1 cellular context compared by ENCODE assay signal in the genomic region with DNA sequence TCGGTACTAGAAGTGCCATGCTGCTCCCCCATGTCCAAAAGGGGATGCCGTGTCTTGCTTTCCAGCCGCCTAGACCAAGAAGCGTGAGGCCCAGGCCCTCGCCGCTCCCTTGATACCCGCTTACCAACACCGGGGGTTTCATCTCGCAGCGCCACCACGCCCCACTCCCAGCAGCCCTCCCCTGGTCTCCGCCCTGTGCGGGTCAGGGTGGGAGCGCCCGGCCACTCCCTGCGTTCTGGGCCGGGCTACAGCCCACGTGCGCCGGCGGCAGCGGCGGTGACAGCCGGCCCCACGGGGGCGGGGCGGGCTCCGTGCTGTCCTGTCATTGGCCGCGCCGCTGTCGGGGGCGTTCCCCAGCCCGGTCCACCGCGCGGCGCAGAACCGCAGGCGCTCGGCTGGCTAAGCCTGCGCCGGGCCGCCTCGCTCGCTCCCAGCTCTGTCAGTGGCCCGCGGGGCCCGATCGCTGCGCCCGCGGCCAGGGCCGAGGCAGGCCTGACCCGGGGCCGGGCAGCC.
TF ChIP-seq lines count a peak whose summit lies in the region.

A gene with protein sequence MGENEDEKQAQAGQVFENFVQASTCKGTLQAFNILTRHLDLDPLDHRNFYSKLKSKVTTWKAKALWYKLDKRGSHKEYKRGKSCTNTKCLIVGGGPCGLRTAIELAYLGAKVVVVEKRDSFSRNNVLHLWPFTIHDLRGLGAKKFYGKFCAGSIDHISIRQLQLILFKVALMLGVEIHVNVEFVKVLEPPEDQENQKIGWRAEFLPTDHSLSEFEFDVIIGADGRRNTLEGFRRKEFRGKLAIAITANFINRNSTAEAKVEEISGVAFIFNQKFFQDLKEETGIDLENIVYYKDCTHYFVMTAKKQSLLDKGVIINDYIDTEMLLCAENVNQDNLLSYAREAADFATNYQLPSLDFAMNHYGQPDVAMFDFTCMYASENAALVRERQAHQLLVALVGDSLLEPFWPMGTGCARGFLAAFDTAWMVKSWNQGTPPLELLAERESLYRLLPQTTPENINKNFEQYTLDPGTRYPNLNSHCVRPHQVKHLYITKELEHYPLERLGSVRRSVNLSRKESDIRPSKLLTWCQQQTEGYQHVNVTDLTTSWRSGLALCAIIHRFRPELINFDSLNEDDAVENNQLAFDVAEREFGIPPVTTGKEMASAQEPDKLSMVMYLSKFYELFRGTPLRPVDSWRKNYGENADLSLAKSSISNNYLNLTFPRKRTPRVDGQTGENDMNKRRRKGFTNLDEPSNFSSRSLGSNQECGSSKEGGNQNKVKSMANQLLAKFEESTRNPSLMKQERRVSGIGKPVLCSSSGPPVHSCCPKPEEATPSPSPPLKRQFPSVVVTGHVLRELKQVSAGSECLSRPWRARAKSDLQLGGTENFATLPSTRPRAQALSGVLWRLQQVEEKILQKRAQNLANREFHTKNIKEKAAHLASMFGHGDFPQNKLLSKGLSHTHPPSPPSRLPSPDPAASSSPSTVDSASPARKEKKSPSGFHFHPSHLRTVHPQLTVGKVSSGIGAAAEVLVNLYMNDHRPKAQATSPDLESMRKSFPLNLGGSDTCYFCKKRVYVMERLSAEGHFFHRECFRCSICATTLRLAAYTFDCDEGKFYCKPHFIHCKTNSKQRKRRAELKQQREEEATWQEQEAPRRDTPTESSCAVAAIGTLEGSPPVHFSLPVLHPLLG (plus strand): TSS at position 390 of the 513 bp plus-strand sequence. CDS start 51,566 bp downstream, outside the sequence.

TF ChIP-seq in HepG2, 621 proteins besides CTCF, POLR2A, EP300 and RAD21 (continued from another document and continues in another):
- TF ChIP-seq, protein P1, sequence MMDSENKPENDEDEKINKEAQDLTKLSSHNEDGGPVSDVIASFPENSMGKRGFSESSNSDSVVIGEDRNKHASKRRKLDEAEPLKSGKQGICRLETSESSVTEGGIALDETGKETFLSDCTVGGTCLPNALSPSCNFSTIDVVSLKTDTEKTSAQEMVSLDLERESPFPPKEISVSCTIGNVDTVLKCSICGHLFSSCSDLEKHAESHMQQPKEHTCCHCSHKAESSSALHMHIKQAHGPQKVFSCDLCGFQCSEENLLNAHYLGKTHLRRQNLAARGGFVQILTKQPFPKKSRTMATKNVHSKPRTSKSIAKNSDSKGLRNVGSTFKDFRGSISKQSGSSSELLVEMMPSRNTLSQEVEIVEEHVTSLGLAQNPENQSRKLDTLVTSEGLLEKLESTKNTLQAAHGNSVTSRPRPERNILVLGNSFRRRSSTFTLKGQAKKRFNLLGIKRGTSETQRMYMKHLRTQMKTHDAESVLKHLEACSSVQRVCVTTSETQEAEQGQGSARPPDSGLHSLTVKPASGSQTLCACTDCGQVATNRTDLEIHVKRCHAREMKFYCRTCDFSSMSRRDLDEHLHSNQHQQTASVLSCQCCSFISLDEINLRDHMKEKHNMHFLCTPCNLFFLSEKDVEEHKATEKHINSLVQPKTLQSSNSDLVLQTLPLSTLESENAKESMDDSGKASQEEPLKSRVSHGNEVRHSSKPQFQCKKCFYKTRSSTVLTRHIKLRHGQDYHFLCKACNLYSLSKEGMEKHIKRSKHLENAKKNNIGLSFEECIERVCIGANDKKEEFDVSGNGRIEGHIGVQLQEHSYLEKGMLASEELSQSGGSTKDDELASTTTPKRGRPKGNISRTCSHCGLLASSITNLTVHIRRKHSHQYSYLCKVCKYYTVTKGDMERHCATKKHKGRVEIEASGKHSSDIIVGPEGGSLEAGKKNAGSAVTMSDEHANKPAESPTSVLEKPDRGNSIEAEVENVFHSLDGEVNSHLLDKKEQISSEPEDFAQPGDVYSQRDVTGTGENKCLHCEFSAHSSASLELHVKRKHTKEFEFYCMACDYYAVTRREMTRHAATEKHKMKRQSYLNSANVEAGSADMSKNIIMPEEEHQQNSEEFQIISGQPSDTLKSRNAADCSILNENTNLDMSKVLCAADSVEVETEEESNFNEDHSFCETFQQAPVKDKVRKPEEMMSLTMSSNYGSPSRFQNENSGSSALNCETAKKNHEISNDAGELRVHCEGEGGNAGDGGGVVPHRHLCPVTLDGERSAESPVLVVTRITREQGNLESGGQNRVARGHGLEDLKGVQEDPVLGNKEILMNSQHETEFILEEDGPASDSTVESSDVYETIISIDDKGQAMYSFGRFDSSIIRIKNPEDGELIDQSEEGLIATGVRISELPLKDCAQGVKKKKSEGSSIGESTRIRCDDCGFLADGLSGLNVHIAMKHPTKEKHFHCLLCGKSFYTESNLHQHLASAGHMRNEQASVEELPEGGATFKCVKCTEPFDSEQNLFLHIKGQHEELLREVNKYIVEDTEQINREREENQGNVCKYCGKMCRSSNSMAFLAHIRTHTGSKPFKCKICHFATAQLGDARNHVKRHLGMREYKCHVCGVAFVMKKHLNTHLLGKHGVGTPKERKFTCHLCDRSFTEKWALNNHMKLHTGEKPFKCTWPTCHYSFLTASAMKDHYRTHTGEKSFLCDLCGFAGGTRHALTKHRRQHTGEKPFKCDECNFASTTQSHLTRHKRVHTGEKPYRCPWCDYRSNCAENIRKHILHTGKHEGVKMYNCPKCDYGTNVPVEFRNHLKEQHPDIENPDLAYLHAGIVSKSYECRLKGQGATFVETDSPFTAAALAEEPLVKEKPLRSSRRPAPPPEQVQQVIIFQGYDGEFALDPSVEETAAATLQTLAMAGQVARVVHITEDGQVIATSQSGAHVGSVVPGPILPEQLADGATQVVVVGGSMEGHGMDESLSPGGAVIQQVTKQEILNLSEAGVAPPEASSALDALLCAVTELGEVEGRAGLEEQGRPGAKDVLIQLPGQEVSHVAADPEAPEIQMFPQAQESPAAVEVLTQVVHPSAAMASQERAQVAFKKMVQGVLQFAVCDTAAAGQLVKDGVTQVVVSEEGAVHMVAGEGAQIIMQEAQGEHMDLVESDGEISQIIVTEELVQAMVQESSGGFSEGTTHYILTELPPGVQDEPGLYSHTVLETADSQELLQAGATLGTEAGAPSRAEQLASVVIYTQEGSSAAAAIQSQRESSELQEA (CRISPR knock-in tag; IDR thresholded peaks at IDR 0.05; ENCODE audit: not compliant biosample characterization): no peak
- TF ChIP-seq HCFC1 (IDR thresholded peaks at IDR 0.05; ENCODE audit: low read depth, low read length) (no peak), ZNF343 (CRISPR knock-in tag; IDR thresholded peaks at IDR 0.05) (no peak), ELF3 (CRISPR knock-in tag; IDR thresholded peaks at IDR 0.05) (no peak), ZNF354B (CRISPR knock-in tag; IDR thresholded peaks at IDR 0.05) (no peak), ZNF746 (CRISPR knock-in tag; IDR thresholded peaks at IDR 0.05) (no peak), SIX1 (CRISPR knock-in tag; IDR thresholded peaks at IDR 0.05; ENCODE audit: borderline replicate concordance) (no peak), POLR2AphosphoS2 (IDR thresholded peaks at IDR 0.05; ENCODE audit: low read depth, low read length) (no peak), TGIF2 (CRISPR knock-in tag; IDR thresholded peaks at IDR 0.05) (peak; percentile 93), SMAD1 (CRISPR knock-in tag; IDR thresholded peaks at IDR 0.05; ENCODE audit: borderline replicate concordance, low read depth) (no peak), MTF2 (CRISPR knock-in tag; IDR thresholded peaks at IDR 0.05; ENCODE audit: borderline replicate concordance) (peak; percentile 68; the same call in 1 of the 2 replicates), ZNF607 (CRISPR knock-in tag; IDR thresholded peaks at IDR 0.05; ENCODE audit: borderline replicate concordance) (no peak), RFXAP (CRISPR knock-in tag; IDR thresholded peaks at IDR 0.05; ENCODE audit: borderline replicate concordance) (0 out of 2 replicates have a peak, but pooled peaks have one; percentile 28), TOE1 (CRISPR knock-in tag; IDR thresholded peaks at IDR 0.05) (no peak), ZFP90 (CRISPR knock-in tag; IDR thresholded peaks at IDR 0.05; ENCODE audit: borderline replicate concordance) (no peak; the same call in 1 of the 2 replicates), IRF2 (CRISPR knock-in tag; IDR thresholded peaks at IDR 0.05) (no peak), PRPF4 (IDR thresholded peaks at IDR 0.05; ENCODE audit: low read depth, low read length, poor library complexity, severe bottlenecking) (no peak), HNRNPLL (IDR thresholded peaks at IDR 0.05; ENCODE audit: low read depth, low read length, poor library complexity, severe bottlenecking) (peak; percentile 46), ZNF672 (CRISPR knock-in tag; IDR thresholded peaks at IDR 0.05) (no peak), MAFF (IDR thresholded peaks at IDR 0.05; ENCODE audit: low read depth, low read length) (no peak), ZNF253 (CRISPR knock-in tag; IDR thresholded peaks at IDR 0.05; ENCODE audit: borderline replicate concordance) (no peak)
- TF ChIP-seq, protein P2, sequence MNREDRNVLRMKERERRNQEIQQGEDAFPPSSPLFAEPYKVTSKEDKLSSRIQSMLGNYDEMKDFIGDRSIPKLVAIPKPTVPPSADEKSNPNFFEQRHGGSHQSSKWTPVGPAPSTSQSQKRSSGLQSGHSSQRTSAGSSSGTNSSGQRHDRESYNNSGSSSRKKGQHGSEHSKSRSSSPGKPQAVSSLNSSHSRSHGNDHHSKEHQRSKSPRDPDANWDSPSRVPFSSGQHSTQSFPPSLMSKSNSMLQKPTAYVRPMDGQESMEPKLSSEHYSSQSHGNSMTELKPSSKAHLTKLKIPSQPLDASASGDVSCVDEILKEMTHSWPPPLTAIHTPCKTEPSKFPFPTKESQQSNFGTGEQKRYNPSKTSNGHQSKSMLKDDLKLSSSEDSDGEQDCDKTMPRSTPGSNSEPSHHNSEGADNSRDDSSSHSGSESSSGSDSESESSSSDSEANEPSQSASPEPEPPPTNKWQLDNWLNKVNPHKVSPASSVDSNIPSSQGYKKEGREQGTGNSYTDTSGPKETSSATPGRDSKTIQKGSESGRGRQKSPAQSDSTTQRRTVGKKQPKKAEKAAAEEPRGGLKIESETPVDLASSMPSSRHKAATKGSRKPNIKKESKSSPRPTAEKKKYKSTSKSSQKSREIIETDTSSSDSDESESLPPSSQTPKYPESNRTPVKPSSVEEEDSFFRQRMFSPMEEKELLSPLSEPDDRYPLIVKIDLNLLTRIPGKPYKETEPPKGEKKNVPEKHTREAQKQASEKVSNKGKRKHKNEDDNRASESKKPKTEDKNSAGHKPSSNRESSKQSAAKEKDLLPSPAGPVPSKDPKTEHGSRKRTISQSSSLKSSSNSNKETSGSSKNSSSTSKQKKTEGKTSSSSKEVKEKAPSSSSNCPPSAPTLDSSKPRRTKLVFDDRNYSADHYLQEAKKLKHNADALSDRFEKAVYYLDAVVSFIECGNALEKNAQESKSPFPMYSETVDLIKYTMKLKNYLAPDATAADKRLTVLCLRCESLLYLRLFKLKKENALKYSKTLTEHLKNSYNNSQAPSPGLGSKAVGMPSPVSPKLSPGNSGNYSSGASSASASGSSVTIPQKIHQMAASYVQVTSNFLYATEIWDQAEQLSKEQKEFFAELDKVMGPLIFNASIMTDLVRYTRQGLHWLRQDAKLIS (CRISPR knock-in tag; IDR thresholded peaks at IDR 0.05): no peak
- TF ChIP-seq, protein P3, sequence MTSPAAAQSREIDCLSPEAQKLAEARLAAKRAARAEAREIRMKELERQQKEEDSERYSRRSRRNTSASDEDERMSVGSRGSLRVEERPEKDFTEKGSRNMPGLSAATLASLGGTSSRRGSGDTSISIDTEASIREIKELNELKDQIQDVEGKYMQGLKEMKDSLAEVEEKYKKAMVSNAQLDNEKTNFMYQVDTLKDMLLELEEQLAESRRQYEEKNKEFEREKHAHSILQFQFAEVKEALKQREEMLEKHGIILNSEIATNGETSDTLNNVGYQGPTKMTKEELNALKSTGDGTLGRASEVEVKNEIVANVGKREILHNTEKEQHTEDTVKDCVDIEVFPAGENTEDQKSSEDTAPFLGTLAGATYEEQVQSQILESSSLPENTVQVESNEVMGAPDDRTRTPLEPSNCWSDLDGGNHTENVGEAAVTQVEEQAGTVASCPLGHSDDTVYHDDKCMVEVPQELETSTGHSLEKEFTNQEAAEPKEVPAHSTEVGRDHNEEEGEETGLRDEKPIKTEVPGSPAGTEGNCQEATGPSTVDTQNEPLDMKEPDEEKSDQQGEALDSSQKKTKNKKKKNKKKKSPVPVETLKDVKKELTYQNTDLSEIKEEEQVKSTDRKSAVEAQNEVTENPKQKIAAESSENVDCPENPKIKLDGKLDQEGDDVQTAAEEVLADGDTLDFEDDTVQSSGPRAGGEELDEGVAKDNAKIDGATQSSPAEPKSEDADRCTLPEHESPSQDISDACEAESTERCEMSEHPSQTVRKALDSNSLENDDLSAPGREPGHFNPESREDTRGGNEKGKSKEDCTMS (CRISPR knock-in tag; conservative IDR thresholded peaks at IDR 0.05): no peak
- TF ChIP-seq, protein P4, sequence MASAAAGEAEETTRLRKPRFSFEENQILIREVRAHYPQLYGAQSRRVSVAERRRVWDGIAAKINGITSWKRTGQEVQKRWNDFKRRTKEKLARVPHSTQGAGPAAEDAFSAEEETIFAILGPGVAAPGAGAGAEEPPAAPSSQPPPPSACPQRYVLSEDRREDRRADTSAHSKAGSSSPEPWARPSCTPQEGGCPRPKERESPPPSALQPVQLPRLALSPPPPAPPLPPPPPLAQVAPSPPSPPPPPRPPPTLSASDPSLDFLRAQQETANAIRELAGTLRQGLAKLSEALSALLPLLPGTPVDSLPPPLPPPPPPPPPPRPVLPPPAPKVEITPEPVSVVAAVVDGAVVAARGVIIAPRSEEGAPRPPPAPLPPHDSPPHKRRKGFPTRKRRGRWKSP (CRISPR knock-in tag; IDR thresholded peaks at IDR 0.05): peak; percentile 96
- TF ChIP-seq, protein P5, sequence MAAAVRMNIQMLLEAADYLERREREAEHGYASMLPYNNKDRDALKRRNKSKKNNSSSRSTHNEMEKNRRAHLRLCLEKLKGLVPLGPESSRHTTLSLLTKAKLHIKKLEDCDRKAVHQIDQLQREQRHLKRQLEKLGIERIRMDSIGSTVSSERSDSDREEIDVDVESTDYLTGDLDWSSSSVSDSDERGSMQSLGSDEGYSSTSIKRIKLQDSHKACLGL (CRISPR knock-in tag; IDR thresholded peaks at IDR 0.05): peak; percentile 75; the same call in 1 of the 2 replicates
- TF ChIP-seq, protein P6, sequence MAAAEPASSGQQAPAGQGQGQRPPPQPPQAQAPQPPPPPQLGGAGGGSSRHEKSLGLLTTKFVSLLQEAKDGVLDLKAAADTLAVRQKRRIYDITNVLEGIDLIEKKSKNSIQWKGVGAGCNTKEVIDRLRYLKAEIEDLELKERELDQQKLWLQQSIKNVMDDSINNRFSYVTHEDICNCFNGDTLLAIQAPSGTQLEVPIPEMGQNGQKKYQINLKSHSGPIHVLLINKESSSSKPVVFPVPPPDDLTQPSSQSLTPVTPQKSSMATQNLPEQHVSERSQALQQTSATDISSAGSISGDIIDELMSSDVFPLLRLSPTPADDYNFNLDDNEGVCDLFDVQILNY (CRISPR knock-in tag; conservative IDR thresholded peaks at IDR 0.05): no peak
- TF ChIP-seq, protein P7, sequence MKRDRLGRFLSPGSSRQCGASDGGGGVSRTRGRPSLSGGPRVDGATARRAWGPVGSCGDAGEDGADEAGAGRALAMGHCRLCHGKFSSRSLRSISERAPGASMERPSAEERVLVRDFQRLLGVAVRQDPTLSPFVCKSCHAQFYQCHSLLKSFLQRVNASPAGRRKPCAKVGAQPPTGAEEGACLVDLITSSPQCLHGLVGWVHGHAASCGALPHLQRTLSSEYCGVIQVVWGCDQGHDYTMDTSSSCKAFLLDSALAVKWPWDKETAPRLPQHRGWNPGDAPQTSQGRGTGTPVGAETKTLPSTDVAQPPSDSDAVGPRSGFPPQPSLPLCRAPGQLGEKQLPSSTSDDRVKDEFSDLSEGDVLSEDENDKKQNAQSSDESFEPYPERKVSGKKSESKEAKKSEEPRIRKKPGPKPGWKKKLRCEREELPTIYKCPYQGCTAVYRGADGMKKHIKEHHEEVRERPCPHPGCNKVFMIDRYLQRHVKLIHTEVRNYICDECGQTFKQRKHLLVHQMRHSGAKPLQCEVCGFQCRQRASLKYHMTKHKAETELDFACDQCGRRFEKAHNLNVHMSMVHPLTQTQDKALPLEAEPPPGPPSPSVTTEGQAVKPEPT (CRISPR knock-in tag; IDR thresholded peaks at IDR 0.05; ENCODE audit: low read depth): no peak
